18 cellular contexts compared by ENCODE assay signal in the genomic region with DNA sequence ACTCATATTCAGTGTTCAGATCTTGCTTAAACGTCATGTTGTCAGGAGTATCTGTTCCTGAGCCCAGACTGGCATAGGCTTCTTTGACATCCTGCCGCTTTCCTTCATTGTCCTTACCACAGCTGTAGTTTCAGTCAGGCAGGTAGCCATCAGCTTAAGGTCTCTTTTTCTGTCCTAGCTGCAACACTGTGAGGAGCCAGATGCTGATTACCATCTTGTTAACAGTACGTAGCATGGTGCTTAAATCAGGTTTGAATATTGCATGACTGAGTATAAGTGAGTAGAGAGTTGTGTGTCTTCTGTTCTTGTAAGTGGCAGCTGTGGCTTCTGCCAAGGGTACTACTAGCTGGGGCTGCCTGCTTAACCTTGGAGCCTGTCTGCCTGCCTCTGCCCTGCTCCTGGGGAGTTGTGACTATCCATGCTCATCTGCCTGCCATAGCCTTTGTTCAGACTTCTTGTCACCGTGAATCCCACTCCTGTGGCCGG.
DNase-seq lines count a peak whose midpoint lies in the region; ATAC-seq, FAIRE-seq and TF ChIP-seq lines count a peak whose summit lies in the region.
"Had no signal": no experiment of that assay in that cellular context is flagged by ENCODE, and none has a peak within 500 bp of the region (broad histone marks: within the 10 kb centered on the region; RNA-seq: fewer than 3 reads in every experiment).

No MANE protein-coding gene starts in this region.

- H3K4me2 ChIP-seq in keratinocyte (ENCODE audit: control insufficient read depth, extremely low read depth, insufficient read depth, low read depth, low read length), result no peak overlapping the region

- dilution Hi-C loops in keratinocyte (cut with MboI; ENCODE audit: extremely low pct_ligation_motif_present, low sequenced_read_pairs), result no loop called here

- peak; percentile 4 for DNase-seq in DMS 273 (lab: John Stamatoyannopoulos, UW; ENCODE audit: unreplicated experiment)
- no peak for DNase-seq in DMS 273 treated with DMSO at 0.1 percent for 48 hours (lab: John Stamatoyannopoulos, UW)
- peak; percentile 13 for DNase-seq in amniotic epithelial cell (ENCODE audit: low read depth)
- no peak for DNase-seq in keratinocyte (ENCODE audit: low read depth, low spot score)
- no peak for DNase-seq in stimulated activated effector memory CD8-positive, alpha-beta T cell treated with anti-CD3 and anti-CD28 coated beads, Interleukin-12 subunit alpha, Interleukin-12 subunit beta, amount 100 ng/mL, for 72 hours (ENCODE audit: low spot score in 2 of 2)
- DNase-seq in NCI-H2029 treated with DMSO at 0.1 percent for 48 hours (lab: John Stamatoyannopoulos, UW), result no peak
- no peak for DNase-seq in ecto neural progenitor cell (ENCODE audit: low spot score)
- DNase-seq: activated CD8-positive, alpha-beta memory T cell treated with anti-CD3 and anti-CD28 coated beads, Interleukin-2, amount 50 U/mL, for 4 hours; activated naive CD8-positive, alpha-beta T cell treated with anti-CD3 and anti-CD28 coated beads, Interleukin-2, amount 10 ng/mL, durations not matched to agents 7 days and 5 days; CD4-positive, alpha-beta memory T cell; naive thymus-derived CD8-positive, alpha-beta T cell; NCI-H1436 treated with DMSO at 0.1 percent for 48 hours; testis had no signal

- peaks cover 26% of the 10 kb centered on the region for H3K4me1 Mint-ChIP-seq in stimulated activated effector memory CD8-positive, alpha-beta T cell treated with anti-CD3 and anti-CD28 coated beads, Interleukin-12 subunit alpha, Interleukin-12 subunit beta, amount 100 ng/mL, for 72 hours

- H3K36me3 Mint-ChIP-seq in stimulated activated effector memory CD8-positive, alpha-beta T cell treated with anti-CD3 and anti-CD28 coated beads, Interleukin-12 subunit alpha, Interleukin-12 subunit beta, amount 100 ng/mL, for 72 hours, result no peaks in the 10 kb centered on the region
- H3K36me3 Mint-ChIP-seq: activated naive CD8-positive, alpha-beta T cell treated with anti-CD3 and anti-CD28 coated beads, Interleukin-2, amount 10 ng/mL, durations not matched to agents 7 days and 5 days had no signal

- no peak for ATAC-seq in stimulated activated effector memory CD8-positive, alpha-beta T cell treated with anti-CD3 and anti-CD28 coated beads, Interleukin-12 subunit alpha, Interleukin-12 subunit beta, amount 100 ng/mL, for 72 hours
- no peak for ATAC-seq in GM21529 (IDR thresholded peaks at IDR 0.05; ENCODE audit: unreplicated experiment)
- ATAC-seq: naive thymus-derived CD8-positive, alpha-beta T cell had no signal

- H3K9me3 ChIP-seq in keratinocyte (ENCODE audit: control insufficient read depth, low read depth, low read length), result no peaks in the 10 kb centered on the region
- H3K9me3 ChIP-seq: SJSA1, testis had no signal

- H4K20me1 ChIP-seq in keratinocyte (ENCODE audit: control insufficient read depth, extremely low read depth, insufficient read depth, low read length), result no peaks in the 10 kb centered on the region

- H3K4me3 Mint-ChIP-seq in stimulated activated effector memory CD8-positive, alpha-beta T cell treated with anti-CD3 and anti-CD28 coated beads, Interleukin-12 subunit alpha, Interleukin-12 subunit beta, amount 100 ng/mL, for 72 hours, result no peak overlapping the region
- H3K4me3 Mint-ChIP-seq: activated naive CD8-positive, alpha-beta T cell treated with anti-CD3 and anti-CD28 coated beads, Interleukin-2, amount 10 ng/mL, durations not matched to agents 7 days and 5 days; CD4-positive, alpha-beta memory T cell; naive thymus-derived CD8-positive, alpha-beta T cell had no signal

- peak; percentile 29 for FAIRE-seq in keratinocyte (lab: Jason Lieb, UNC)

- no peaks in the 10 kb centered on the region for H3K79me2 ChIP-seq in keratinocyte (ENCODE audit: control insufficient read depth, insufficient read depth, low read length)

- H3K4me1 ChIP-seq in keratinocyte (ENCODE audit: control insufficient read depth, extremely low read depth, insufficient read depth, low read length), result peaks cover 21% of the 10 kb centered on the region

- TF ChIP-seq CTCF in keratinocyte (optimal IDR thresholded peaks at IDR 0.05 in 1 of 3, IDR thresholded peaks at IDR 0.05 in 1 of 3, conservative IDR thresholded peaks at IDR 0.05 in 1 of 3; ENCODE audit: extremely low read depth in 1 of 3, insufficient read depth in 2 of 3, low read length in 3 of 3), result no peak

- no peaks in the 10 kb centered on the region for H3K36me3 ChIP-seq in keratinocyte (ENCODE audit: control insufficient read depth in 2 of 2, extremely low read depth in 1 of 2, insufficient read depth in 2 of 2, low read length in 2 of 2)
- H3K36me3 ChIP-seq: SJSA1 had no signal

- no peaks in the 10 kb centered on the region for H3K9me3 Mint-ChIP-seq in stimulated activated effector memory CD8-positive, alpha-beta T cell treated with anti-CD3 and anti-CD28 coated beads, Interleukin-12 subunit alpha, Interleukin-12 subunit beta, amount 100 ng/mL, for 72 hours
- H3K9me3 Mint-ChIP-seq: activated naive CD8-positive, alpha-beta T cell treated with anti-CD3 and anti-CD28 coated beads, Interleukin-2, amount 10 ng/mL, durations not matched to agents 7 days and 5 days; CD4-positive, alpha-beta memory T cell; naive thymus-derived CD8-positive, alpha-beta T cell had no signal

- H2AFZ ChIP-seq in keratinocyte (ENCODE audit: control insufficient read depth, low read length), result no peak overlapping the region

- H3K27me3 ChIP-seq in keratinocyte (ENCODE audit: control insufficient read depth, extremely low read depth, insufficient read depth, low read length), result no peaks in the 10 kb centered on the region
- H3K27me3 ChIP-seq: SJSA1, testis had no signal

- no peak overlapping the region for H3K27ac ChIP-seq in keratinocyte (ENCODE audit: control insufficient read depth, insufficient read depth, low read length)
- H3K27ac ChIP-seq: 22Rv1, SJSA1, testis, VCaP had no signal

- H3K9ac ChIP-seq in keratinocyte (ENCODE audit: control insufficient read depth, extremely low read depth, insufficient read depth, low read length), result no peak overlapping the region

- H3K9me1 ChIP-seq in keratinocyte (ENCODE audit: control insufficient read depth, extremely low read depth, insufficient read depth, low read length), result no peaks in the 10 kb centered on the region

- peak overlapping the region; percentile 12 for H3K27ac Mint-ChIP-seq in stimulated activated effector memory CD8-positive, alpha-beta T cell treated with anti-CD3 and anti-CD28 coated beads, Interleukin-12 subunit alpha, Interleukin-12 subunit beta, amount 100 ng/mL, for 72 hours
- H3K27ac Mint-ChIP-seq: activated naive CD8-positive, alpha-beta T cell treated with anti-CD3 and anti-CD28 coated beads, Interleukin-2, amount 10 ng/mL, durations not matched to agents 7 days and 5 days had no signal

- no peak overlapping the region for H3K4me3 ChIP-seq in keratinocyte (ENCODE audit: control insufficient read depth in 2 of 3, extremely low read depth in 1 of 3, insufficient read depth in 2 of 3, low read depth in 1 of 3, low read length in 3 of 3)
- H3K4me3 ChIP-seq: SJSA1, skin epidermis, testis had no signal

Comparison
In these comparisons a context has a peak if more than half of its experiments do, and no peak if none do; other contexts are left out.
1. DNase-seq: peak in DMS 273 (single experiment) and amniotic epithelial cell (single experiment); none in DMS 273 treated with DMSO at 0.1 percent for 48 hours (single experiment), keratinocyte (single experiment), stimulated activated effector memory CD8-positive, alpha-beta T cell treated with anti-CD3 and anti-CD28 coated beads, Interleukin-12 subunit alpha, Interleukin-12 subunit beta, amount 100 ng/mL, for 72 hours (0 of 2), NCI-H2029 treated with DMSO at 0.1 percent for 48 hours (single experiment) and ecto neural progenitor cell (single experiment).